ENCODE assay signal across 8 cellular contexts in genomic region chr14:50059773-50060629, GRCh38. TPM values are rescaled to one million over a fixed set of nuclear protein-coding genes. Genes with fewer than 3 reads are reported as not detected.
A peak's percentile ranks its signal among the peaks of the same experiment; 100 is the strongest.
DNase-seq lines count a peak whose midpoint lies in the region; ATAC-seq and TF ChIP-seq lines count a peak whose summit lies in the region.

No MANE protein-coding gene starts in this region.

- H3K27me3 ChIP-seq in left ventricle myocardium inferior (ENCODE audit: low read depth), result no peaks in the 10 kb centered on the region
- H3K27me3 ChIP-seq in ascending aorta, result no peaks in the 10 kb centered on the region
- H3K27me3 ChIP-seq in aorta (ENCODE audit: control insufficient read depth in 1 of 2, insufficient read depth in 2 of 2, low read length in 1 of 2), result no peaks in the 10 kb centered on the region

- no peaks in the 10 kb centered on the region for H3K36me3 Mint-ChIP-seq in mesothelial cell of epicardium

- H3K4me1 Mint-ChIP-seq in mesothelial cell of epicardium, result peaks cover 36% of the 10 kb centered on the region

- 48 to 52% methylated on average over 12 of the region's 12 CpGs for WGBS in aorta, 2 donors

- no peaks in the 10 kb centered on the region for H3K9me3 ChIP-seq in left ventricle myocardium inferior (replicated peaks)
- no peaks in the 10 kb centered on the region for H3K9me3 ChIP-seq in ascending aorta
- H3K9me3 ChIP-seq in aorta (ENCODE audit: control insufficient read depth, low read length), result no peaks in the 10 kb centered on the region

- no peak for ATAC-seq in Right ventricle myocardium inferior
- no peak for ATAC-seq in aorta (ENCODE audit: low FRiP score)

- H3K4me3 ChIP-seq in left ventricle myocardium inferior (no peak overlapping the region), ascending aorta (peak overlapping the region in 1 of 2 donors; percentile 28), aorta (ENCODE audit: low read length in 2 of 2) (no peak overlapping the region)

- in situ Hi-C loops in ACHN (cut with HindIII; ENCODE audit: low pct_ligation_motif_present, low pct_unique_long_range_greater_than_20kb, low sequenced_read_pairs), result no loop called here

- H3K27ac Mint-ChIP-seq in mesothelial cell of epicardium, result peak overlapping the region; percentile 98

- H3K4me1 ChIP-seq in left ventricle myocardium inferior (peaks cover 48% of the 10 kb centered on the region), ascending aorta (peaks cover 14 to 29% of the 10 kb centered on the region in 2 donors), aorta (ENCODE audit: control insufficient read depth in 1 of 2, insufficient read depth in 2 of 2, low read length in 2 of 2) (peaks cover 7% of the 10 kb centered on the region in 2 donors)

- no peak overlapping the region for H3K4me3 Mint-ChIP-seq in mesothelial cell of epicardium

- TF ChIP-seq CTCF in left ventricle myocardium inferior (IDR thresholded peaks at IDR 0.05; ENCODE audit: borderline replicate concordance) (no peak), ascending aorta (IDR thresholded peaks at IDR 0.05) (no peak), mesothelial cell of epicardium (IDR thresholded peaks at IDR 0.05; ENCODE audit: unreplicated experiment) (no peak)

- H3K27ac ChIP-seq in left ventricle myocardium inferior (replicated peaks), result peak overlapping the region; percentile 80
- peak overlapping the region; percentile 80 to 82 for H3K27ac ChIP-seq in ascending aorta
- H3K27ac ChIP-seq in aorta (ENCODE audit: low read depth in 1 of 2, low read length in 2 of 2), result peak overlapping the region; percentile 28 to 94

- DNase-seq in left ventricle myocardium inferior (no peak), Right ventricle myocardium inferior (ENCODE audit: missing footprints) (no peak), ascending aorta (ENCODE audit: low spot score in 2 of 2) (no peak), mesothelial cell of epicardium (ENCODE audit: low spot score in 2 of 2, unreplicated experiment in 2 of 2) (no peak), aorta (no peak), ACHN (no peak), cerebellum (ENCODE audit: low spot score) (no peak)
- DNase-seq in activated CD4-positive, alpha-beta T cell treated with anti-CD3 and anti-CD28 coated beads for 48 hours, result no peak

- intact Hi-C loops in left ventricle myocardium inferior (cut with micrococcal nuclease) (no loop called here), Right ventricle myocardium inferior (cut with DNase I) (no loop called here), ascending aorta (cut with DNase I) (loop anchor here (1.0 to 5.0 kb wide), 4 partner anchors 15 to 195 kb away; no protein-coding TSS in a partner anchor), aorta (cut with DNase I) (loop anchor here (5.0 kb wide), 2 partner anchors 78 to 193 kb away; no protein-coding TSS in a partner anchor)

- no peaks in the 10 kb centered on the region for H3K9me3 Mint-ChIP-seq in mesothelial cell of epicardium

- H3K27me3 Mint-ChIP-seq in mesothelial cell of epicardium (ENCODE audit: low read depth), result no peaks in the 10 kb centered on the region

- H3K36me3 ChIP-seq in left ventricle myocardium inferior (no peaks in the 10 kb centered on the region), ascending aorta (no peaks in the 10 kb centered on the region), aorta (ENCODE audit: control insufficient read depth in 1 of 2, insufficient read depth in 2 of 2, low read length in 1 of 2) (no peaks in the 10 kb centered on the region)

RNA-seq across cellular contexts. Expression of gene VCPKMT, which starts 56.4 kb away (rescaled TPM):
- total RNA-seq in left ventricle myocardium inferior (4.1 TPM), Right ventricle myocardium inferior (3.2 TPM), ascending aorta (not detected), mesothelial cell of epicardium (12.9 to 15.6 TPM (median 14.0 TPM) in 3 replicates), aorta (1 to 10 TPM; 8.5 to 9.1 TPM), cerebellum (10.7 TPM)
- 10 to 100 TPM in 1 of 2 donors, 1 to 10 TPM in 1; 4.5 to 11.6 TPM for polyA plus RNA-seq in aorta

Comparison
In these comparisons a context has a peak if more than half of its experiments do, and no peak if none do; other contexts are left out.
1. intact Hi-C loops: an anchor here in ascending aorta (1.0 to 5.0 kb wide) and aorta (5.0 kb wide); none called in left ventricle myocardium inferior and Right ventricle myocardium inferior.